34 cellular contexts compared by ENCODE assay signal in the genomic region with DNA sequence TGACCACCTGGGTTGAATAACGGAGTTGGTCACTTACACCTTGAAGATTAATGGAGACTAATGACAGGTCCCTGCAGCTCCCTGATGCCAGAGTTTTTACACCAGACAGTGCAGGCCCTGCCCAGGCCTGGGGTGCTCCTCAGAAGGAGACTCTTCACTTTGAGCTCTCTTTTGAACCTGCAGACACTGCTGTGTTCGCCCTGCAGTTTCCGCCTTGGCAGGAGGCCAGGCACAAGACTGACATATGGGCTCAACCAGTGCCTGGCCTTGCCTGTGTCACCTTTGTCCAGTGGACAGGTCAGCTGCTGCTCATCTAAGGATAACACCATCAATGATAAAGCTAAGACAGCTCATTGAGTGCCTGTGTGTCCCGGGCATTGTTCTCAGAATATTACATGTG. TPM values are rescaled to one million over a fixed set of nuclear protein-coding genes. Genes with fewer than 3 reads are reported as not detected.
"Had no signal": no experiment of that assay in that cellular context is flagged by ENCODE, and none has a peak within 500 bp of the region (broad histone marks: within the 10 kb centered on the region; RNA-seq: fewer than 3 reads in every experiment).

No MANE protein-coding gene starts in this region.

- H3K9me3 ChIP-seq: heart right ventricle, left lung, lower lobe of right lung, neutrophil, psoas muscle, right atrium auricular region, right lobe of liver, tibial nerve, vagina had no signal

- H3K9me3 Mint-ChIP-seq: naive B cell; natural killer cell; nephron progenitor cell; neural progenitor cell; stimulated activated memory B cell treated with anti-CD40 and anti-IgM and Interleukin-4, amounts not matched to agents 10 μg/mL and 1 μg/mL and 100 μg/mL, for 72 hours; stimulated activated naive CD8-positive, alpha-beta T cell treated with anti-CD3 and anti-CD28 coated beads, Interleukin-15, amount 100 ng/mL, for 72 hours; type B pancreatic cell had no signal

- H3K4me3 Mint-ChIP-seq: naive B cell; natural killer cell; nephron progenitor cell; stimulated activated memory B cell treated with anti-CD40 and anti-IgM and Interleukin-4, amounts not matched to agents 10 μg/mL and 1 μg/mL and 100 μg/mL, for 72 hours; stimulated activated naive CD8-positive, alpha-beta T cell treated with anti-CD3 and anti-CD28 coated beads, Interleukin-15, amount 100 ng/mL, for 72 hours; type B pancreatic cell had no signal

- H3K27me3 Mint-ChIP-seq: naive B cell; stimulated activated memory B cell treated with anti-CD40 and anti-IgM and Interleukin-4, amounts not matched to agents 10 μg/mL and 1 μg/mL and 100 μg/mL, for 72 hours; stimulated activated naive CD8-positive, alpha-beta T cell treated with anti-CD3 and anti-CD28 coated beads, Interleukin-15, amount 100 ng/mL, for 72 hours; type B pancreatic cell had no signal

- ATAC-seq: heart right ventricle; left cardiac atrium; left lung; lower lobe of right lung; natural killer cell; psoas muscle; right lobe of liver; stimulated activated memory B cell treated with anti-CD40 and anti-IgM and Interleukin-4, amounts not matched to agents 10 μg/mL and 1 μg/mL and 100 μg/mL, for 72 hours; stimulated activated naive CD8-positive, alpha-beta T cell treated with anti-CD3 and anti-CD28 coated beads, Interleukin-15, amount 100 ng/mL, for 72 hours had no signal

- DNase-seq: heart right ventricle; islet precursor cell; left cardiac atrium; left lung; lower lobe of right lung; mammary epithelial cell; mesenchymal stem cell; naive B cell; natural killer cell; nephron progenitor cell; occipital lobe; psoas muscle; right lobe of liver; stimulated activated CD4-positive, alpha-beta T cell treated with anti-CD3 and anti-CD28 coated beads, Interleukin-12 subunit alpha, Interleukin-12 subunit beta, amount 100 ng/mL, for 4 hours; stimulated activated CD4-positive, alpha-beta T cell treated with anti-CD3 and anti-CD28 coated beads, Interleukin-15, amount 100 ng/mL, for 24 hours; stimulated activated CD4-positive, alpha-beta T cell treated with anti-CD3 and anti-CD28 coated beads, Interleukin-2, amount 100 ng/mL, for 24 hours; stimulated activated CD4-positive, alpha-beta T cell treated with anti-CD3 and anti-CD28 coated beads, Interleukin-4, amount 100 ng/mL, for 24 hours; stimulated activated naive CD4-positive, alpha-beta T cell treated with Interleukin-2 at 50 U/mL for 16 hours; stimulated activated naive CD8-positive, alpha-beta T cell treated with anti-CD3 and anti-CD28 coated beads, Interleukin-15, amount 100 ng/mL, for 72 hours had no signal

- H3K27ac Mint-ChIP-seq: natural killer cell; nephron progenitor cell; neural progenitor cell; stimulated activated memory B cell treated with anti-CD40 and anti-IgM and Interleukin-4, amounts not matched to agents 10 μg/mL and 1 μg/mL and 100 μg/mL, for 72 hours; type B pancreatic cell had no signal

- H3K4me3 ChIP-seq: heart right ventricle, hepatocyte, left lung, lower lobe of right lung, neural progenitor cell, psoas muscle, right atrium auricular region, right lobe of liver, tibial nerve, vagina had no signal

- H3K36me3 Mint-ChIP-seq: natural killer cell had no signal

RNA-seq across cellular contexts. Expression of a gene that starts 30.8 kb away (rescaled TPM):
- total RNA-seq: heart right ventricle, kidney epithelial cell, left cardiac atrium, left lung, liver, lower lobe of right lung, mammary epithelial cell, natural killer cell, osteocyte, posterior vena cava, psoas muscle, right atrium auricular region, right lobe of liver, skeletal muscle tissue, temporal lobe, tibial nerve, ureter, vagina had no signal
